ENCODE assay signal across 8 cellular contexts in genomic region chr22:40856513-40857308, GRCh38. TPM values are rescaled to one million over a fixed set of nuclear protein-coding genes. Genes with fewer than 3 reads are reported as not detected.
DNase-seq lines count a peak whose midpoint lies in the region; ATAC-seq, FAIRE-seq and TF ChIP-seq lines count a peak whose summit lies in the region.

TSS of gene ST13 (minus strand) at chr22:40856639. CDS start at chr22:40856540, 99 bp downstream.
TSS of gene XPNPEP3 (plus strand) at chr22:40857148. CDS start at chr22:40857182, 34 bp downstream.

- peak; percentile 63 for TF ChIP-seq POLR2A in esophagus muscularis mucosa (IDR thresholded peaks at IDR 0.05; ENCODE audit: low read depth)

- H3K4me2 ChIP-seq in DOHH2 (ENCODE audit: low read length): peak within 1 kb of the TSS; percentile 75

- peaks cover 49% of the 10 kb centered on the region for H3K4me1 Mint-ChIP-seq in activated T-cell treated with anti-CD3 and anti-CD28 coated beads, Interleukin-2, amount 50 U/mL, for 72 hours (ENCODE audit: low read depth)

- peaks cover 12% of the 10 kb centered on the region; the same call in 1 of the 2 replicates for H4K20me1 ChIP-seq in DOHH2 (ENCODE audit: control insufficient read depth, insufficient read depth, low read depth, low read length)

- no peaks in the 10 kb centered on the region for H3K9me3 Mint-ChIP-seq in activated T-cell treated with anti-CD3 and anti-CD28 coated beads, Interleukin-2, amount 50 U/mL, for 72 hours

- H3K36me3 Mint-ChIP-seq in activated T-cell treated with anti-CD3 and anti-CD28 coated beads, Interleukin-2, amount 50 U/mL, for 72 hours (ENCODE audit: insufficient read depth in 2 of 2): peaks cover 3 to 9% of the 10 kb centered on the region in 2 donors

- H3K9me3 ChIP-seq in DOHH2 (ENCODE audit: control insufficient read depth, insufficient read depth, low read length) (no peaks in the 10 kb centered on the region), KOPT-K1 (ENCODE audit: insufficient read depth, low read length, poor library complexity, severe bottlenecking) (no peaks in the 10 kb centered on the region), esophagus muscularis mucosa (no peaks in the 10 kb centered on the region), muscle layer of duodenum (ENCODE audit: control insufficient read depth in 1 of 2, low read length in 2 of 2) (no peaks in the 10 kb centered on the region)

- H3K9me2 ChIP-seq in DOHH2 (replicated peaks; ENCODE audit: control insufficient read depth, low read length): no peaks in the 10 kb centered on the region

- ATAC-seq in GM21786 (IDR thresholded peaks at IDR 0.05; ENCODE audit: unreplicated experiment): peak; percentile 85
- peak; percentile 93 to 94 for ATAC-seq in activated T-cell treated with anti-CD3 and anti-CD28 coated beads, Interleukin-2, amount 50 U/mL, for 72 hours (replicated peaks in 1 of 2)

- H3K4me3 ChIP-seq in DOHH2 (ENCODE audit: low read length) (peak within 1 kb of the TSS; percentile 99), esophagus muscularis mucosa (peak within 1 kb of the TSS; percentile 61 to 94 (median 92)), muscle layer of duodenum (ENCODE audit: low read depth in 1 of 2, low read length in 2 of 2) (peak within 1 kb of the TSS; percentile 86 to 98)

- no peaks in the 10 kb centered on the region for H3K27me3 Mint-ChIP-seq in activated T-cell treated with anti-CD3 and anti-CD28 coated beads, Interleukin-2, amount 50 U/mL, for 72 hours (ENCODE audit: low read depth)

- H3K4me1 ChIP-seq in DOHH2 (ENCODE audit: control insufficient read depth, low read length) (peaks cover 44% of the 10 kb centered on the region), esophagus muscularis mucosa (peaks cover 46 to 57% (median 54%) of the 10 kb centered on the region in 4 donors), muscle layer of duodenum (ENCODE audit: control insufficient read depth in 1 of 2, insufficient read depth in 2 of 2, low read length in 2 of 2) (peaks cover 8 to 48% of the 10 kb centered on the region in 2 donors)

- peak; percentile 73 for FAIRE-seq in RCC 7860 (lab: Jason Lieb, UNC)

- peak; percentile 36 for TF ChIP-seq CTCF in DOHH2 (IDR thresholded peaks at IDR 0.05; ENCODE audit: low read depth, low read length, poor library complexity, severe bottlenecking)
- peak in 1 of 3 experiments; percentile 6 for TF ChIP-seq CTCF in esophagus muscularis mucosa (IDR thresholded peaks at IDR 0.05)

- H3K27me3 ChIP-seq in DOHH2 (ENCODE audit: control insufficient read depth, low read length): no peaks in the 10 kb centered on the region
- no peaks in the 10 kb centered on the region for H3K27me3 ChIP-seq in esophagus muscularis mucosa
- H3K27me3 ChIP-seq in muscle layer of duodenum (ENCODE audit: low read depth, low read length): no peaks in the 10 kb centered on the region

- peak; percentile 91 for DNase-seq in RCC 7860 (ENCODE audit: low spot score)
- DNase-seq in activated T-cell treated with anti-CD3 and anti-CD28 coated beads, Interleukin-2, amount 50 U/mL, for 72 hours: peak; percentile 97 to 98
- DNase-seq in esophagus muscularis mucosa (ENCODE audit: extremely low spot score): peak; percentile 99
- peak; percentile 94 to 97 for DNase-seq in stimulated activated CD8-positive, alpha-beta memory T cell treated with anti-CD3 and anti-CD28 coated beads, Interleukin-7, amount 100 ng/mL, for 4 hours (ENCODE audit: low read depth in 2 of 2)

- no peak for TF ChIP-seq EP300 in esophagus muscularis mucosa (IDR thresholded peaks at IDR 0.05)

- peaks cover 95% of the 10 kb centered on the region for H3K79me2 ChIP-seq in DOHH2 (ENCODE audit: control insufficient read depth, low read length)

- H3K4me3 Mint-ChIP-seq in activated T-cell treated with anti-CD3 and anti-CD28 coated beads, Interleukin-2, amount 50 U/mL, for 72 hours: peak within 1 kb of the TSS; percentile 95 to 99

- WGBS in esophagus muscularis mucosa: 0% methylated on average over 44 of the region's 63 CpGs

- H3K36me3 ChIP-seq in DOHH2 (ENCODE audit: control insufficient read depth, low read length) (peaks cover 56% of the 10 kb centered on the region), KOPT-K1 (ENCODE audit: insufficient read depth, low read length) (peaks cover 31% of the 10 kb centered on the region), esophagus muscularis mucosa (peaks cover 0 to 12% (median 2%) of the 10 kb centered on the region in 4 donors), muscle layer of duodenum (ENCODE audit: control insufficient read depth in 1 of 2, insufficient read depth in 2 of 2, low read length in 2 of 2) (peaks cover 0 to 14% of the 10 kb centered on the region in 2 donors)

- H3F3A ChIP-seq in DOHH2 (ENCODE audit: control insufficient read depth, insufficient read depth): peaks cover 3% of the 10 kb centered on the region; the same call in 1 of the 2 replicates

- H3K27ac ChIP-seq in DOHH2 (ENCODE audit: low read depth, low read length): peak within 1 kb of the TSS; percentile 88
- peak within 1 kb of the TSS; percentile 94 for H3K27ac ChIP-seq in KOPT-K1 (ENCODE audit: low read depth, low read length, poor library complexity, severe bottlenecking)
- H3K27ac ChIP-seq in esophagus muscularis mucosa (replicated peaks in 1 of 4): peak within 1 kb of the TSS; percentile 89 to 99 (median 97)
- peak within 1 kb of the TSS; percentile 95 for H3K27ac ChIP-seq in muscle layer of duodenum (ENCODE audit: low read length)

- intact Hi-C loops in esophagus muscularis mucosa (cut with DNase I): loop anchor here (5.0 kb wide), 2 partner anchors 39 to 579 kb away; partner anchors contain the start of gene SLC25A17

- H3K27ac Mint-ChIP-seq in activated T-cell treated with anti-CD3 and anti-CD28 coated beads, Interleukin-2, amount 50 U/mL, for 72 hours: peak within 1 kb of the TSS; percentile 96

RNA-seq across cellular contexts. Expression of gene ST13, which starts in this region (rescaled TPM):
- 100 to 1,000 TPM; 194 to 217 TPM for total RNA-seq in activated T-cell treated with anti-CD3 and anti-CD28 coated beads, Interleukin-2, amount 50 U/mL, for 72 hours
- 100 to 1,000 TPM; 169 to 193 (median 189) TPM for total RNA-seq in esophagus muscularis mucosa

RNA-seq across cellular contexts. Expression of gene XPNPEP3, which starts in this region (rescaled TPM):
- total RNA-seq in activated T-cell treated with anti-CD3 and anti-CD28 coated beads, Interleukin-2, amount 50 U/mL, for 72 hours: 10 to 100 TPM; 19.5 to 22.5 TPM
- 10 to 100 TPM in 2 of 4 donors, 1 to 10 TPM in 2; 7.6 to 15.8 (median 10.2) TPM for total RNA-seq in esophagus muscularis mucosa

Comparison
In these comparisons a context has a peak if more than half of its experiments do, and no peak if none do; other contexts are left out.
1. Peak in every context shown above with its lines: DNase-seq, ATAC-seq, H3K4me3 ChIP-seq and H3K27ac ChIP-seq.